In the genomic region with DNA sequence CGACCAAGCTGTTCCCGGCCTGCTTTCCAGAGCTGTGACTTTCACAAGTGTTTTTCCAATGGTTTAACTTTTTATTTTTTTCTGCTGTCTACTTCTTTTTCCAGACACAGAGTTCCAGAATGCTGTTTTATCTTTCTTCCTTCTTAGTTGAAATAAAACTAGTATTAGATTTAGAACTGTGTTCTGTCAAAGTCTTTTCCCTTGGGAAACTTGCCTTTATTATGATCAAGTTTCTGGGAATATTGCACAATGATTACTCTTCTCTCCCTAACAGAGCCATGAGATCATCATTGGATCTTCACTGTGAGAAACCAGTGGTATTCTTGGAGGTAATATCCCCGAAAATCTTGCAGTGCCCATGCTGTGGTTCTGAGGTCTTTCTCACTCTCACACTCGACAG, we compare ENCODE assay signal across 20 cellular contexts.
A peak's percentile ranks its signal among the peaks of the same experiment; 100 is the strongest.
DNase-seq lines count a peak whose midpoint lies in the region; ATAC-seq and TF ChIP-seq lines count a peak whose summit lies in the region.
"Had no signal": no experiment of that assay in that cellular context is flagged by ENCODE, and none has a peak within 500 bp of the region (broad histone marks: within the 10 kb centered on the region; RNA-seq: fewer than 3 reads in every experiment).

No MANE protein-coding gene starts in this region.

- no peak overlapping the region for H3K4me3 ChIP-seq in choroid plexus epithelial cell (ENCODE audit: low read depth, low read length)
- no peak overlapping the region for H3K4me3 ChIP-seq in right atrium auricular region
- no peak overlapping the region for H3K4me3 ChIP-seq in subcutaneous abdominal adipose tissue (ENCODE audit: low read depth in 1 of 5, low read length in 5 of 5)
- H3K4me3 ChIP-seq: BLaER1, spleen had no signal

- peak; percentile 1 for DNase-seq in M059J (ENCODE audit: low read depth)
- peak; percentile 9 for DNase-seq in choroid plexus epithelial cell (ENCODE audit: low read depth)
- DNase-seq in right atrium auricular region (ENCODE audit: low spot score), result no peak
- DNase-seq in stimulated activated CD4-positive, alpha-beta T cell treated with anti-CD3 and anti-CD28 coated beads, Interleukin-4, amount 100 ng/mL, for 4 hours, result no peak
- no peak for DNase-seq in HUDEP-2 (lab: John Stamatoyannopoulos, UW; ENCODE audit: unreplicated experiment in 76 of 76)
- DNase-seq: activated naive CD4-positive, alpha-beta T cell; DMS153; effector memory CD8-positive, alpha-beta T cell; glutamatergic neuron; NK-92 treated with Interleukin-12 subunit alpha and Interleukin-12 subunit beta, amount 100 ng/mL, for 24 hours; SHP77 treated with DMSO at 0.1 percent for 48 hours; spleen; stimulated activated naive CD4-positive, alpha-beta T cell treated with Interleukin-2 at 50 U/mL for 16 hours; T-helper 17 cell had no signal

- H3K36me3 ChIP-seq in right atrium auricular region (no peaks in the 10 kb centered on the region), subcutaneous abdominal adipose tissue (ENCODE audit: control insufficient read depth in 5 of 5, insufficient read depth in 5 of 5, low read length in 5 of 5) (no peaks in the 10 kb centered on the region)
- H3K36me3 ChIP-seq: BLaER1, spleen had no signal

- H3K27me3 ChIP-seq in right atrium auricular region (no peaks in the 10 kb centered on the region), subcutaneous abdominal adipose tissue (ENCODE audit: control insufficient read depth in 5 of 5, insufficient read depth in 4 of 5, low read length in 5 of 5) (no peaks in the 10 kb centered on the region)
- H3K27me3 ChIP-seq: BLaER1, spleen had no signal

- H3K27ac ChIP-seq in right atrium auricular region, result peak overlapping the region; percentile 54 to 61
- H3K27ac ChIP-seq in subcutaneous abdominal adipose tissue (ENCODE audit: low read depth, low read length), result peak overlapping the region; percentile 86
- H3K27ac ChIP-seq: BLaER1, KMS-11, spleen had no signal

- no peak for TF ChIP-seq CTCF in choroid plexus epithelial cell (conservative IDR thresholded peaks at IDR 0.05; ENCODE audit: low read depth, low read length)
- TF ChIP-seq CTCF in right atrium auricular region (IDR thresholded peaks at IDR 0.05), result no peak

- H3K9me3 ChIP-seq in right atrium auricular region (no peaks in the 10 kb centered on the region), subcutaneous abdominal adipose tissue (ENCODE audit: control insufficient read depth in 5 of 5, low read length in 5 of 5) (no peaks in the 10 kb centered on the region)
- H3K9me3 ChIP-seq: BLaER1 had no signal

- ATAC-seq in GM19395 (IDR thresholded peaks at IDR 0.05; ENCODE audit: unreplicated experiment) (no peak), HG02970 (IDR thresholded peaks at IDR 0.05; ENCODE audit: low FRiP score, unreplicated experiment) (no peak)
- ATAC-seq: activated CD4-positive, CD25-positive, alpha-beta regulatory T cell treated with anti-CD3 and anti-CD28 coated beads, Interleukin-2, amount 50 U/mL, for 24 hours; effector memory CD8-positive, alpha-beta T cell; T-helper 17 cell had no signal

- peak overlapping the region in 3 of 5 donors; percentile 32 to 60 (median 56) for H3K9ac ChIP-seq in subcutaneous abdominal adipose tissue (ENCODE audit: low read length in 5 of 5)
- H3K9ac ChIP-seq: BLaER1, KMS-11 had no signal

- H3K4me1 ChIP-seq in right atrium auricular region (no peaks in the 10 kb centered on the region), subcutaneous abdominal adipose tissue (ENCODE audit: control insufficient read depth in 5 of 5, insufficient read depth in 5 of 5, low read length in 5 of 5) (peaks cover 0 to 14% (median 4%) of the 10 kb centered on the region in 5 donors)
- H3K4me1 ChIP-seq: BLaER1, spleen had no signal

Comparison
In these comparisons a context has a peak if more than half of its experiments do, and no peak if none do; other contexts are left out.
1. DNase-seq: peak in M059J (single experiment) and choroid plexus epithelial cell (single experiment); none in right atrium auricular region (single experiment), stimulated activated CD4-positive, alpha-beta T cell treated with anti-CD3 and anti-CD28 coated beads, Interleukin-4, amount 100 ng/mL, for 4 hours (0 of 2) and HUDEP-2 (0 of 76).